Comparison of ENCODE assay signal across 25 cellular contexts in the genomic region with DNA sequence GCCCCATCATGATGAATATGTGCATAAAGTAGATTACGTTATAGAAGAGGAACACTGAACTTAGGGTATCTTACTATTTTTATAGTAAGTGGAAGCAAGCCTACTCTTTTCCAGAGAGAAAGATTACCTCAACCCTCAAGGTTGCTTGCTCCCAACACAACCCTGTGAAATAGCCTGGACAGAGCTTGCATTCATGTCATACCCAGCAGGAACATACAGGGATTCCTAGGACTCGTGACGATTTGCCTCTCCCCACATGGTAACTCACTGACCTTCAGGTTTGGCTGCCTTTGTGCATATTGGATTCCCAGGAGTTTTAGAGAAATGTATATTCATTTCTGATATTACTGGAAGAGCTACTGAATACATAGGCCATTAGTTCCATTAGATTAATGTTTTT.
"Had no signal": no experiment of that assay in that cellular context is flagged by ENCODE, and none has a peak within 500 bp of the region (broad histone marks: within the 10 kb centered on the region; RNA-seq: fewer than 3 reads in every experiment).

No MANE protein-coding gene starts in this region.

- H3K27ac ChIP-seq: colonic mucosa, coronary artery, dorsolateral prefrontal cortex, epithelial cell of prostate, esophagus muscularis mucosa, esophagus squamous epithelium, foreskin keratinocyte, gastrocnemius medialis, gastroesophageal sphincter, heart left ventricle, heart right ventricle had no signal

- H3K4me3 ChIP-seq: colonic mucosa, coronary artery, dorsolateral prefrontal cortex, esophagus muscularis mucosa, esophagus squamous epithelium, gastrocnemius medialis, gastroesophageal sphincter, heart left ventricle, heart right ventricle had no signal

- H3K9me3 Mint-ChIP-seq: dendritic cell treated with granulocyte-macrophage colony-stimulating factor and Interleukin-4, amounts not matched to agents 40 ng/mL and 50 ng/mL, for 4 days; effector memory CD8-positive, alpha-beta T cell; endodermal cell had no signal

- H3K4me1 ChIP-seq: colonic mucosa, esophagus muscularis mucosa, esophagus squamous epithelium, foreskin keratinocyte, gastrocnemius medialis, gastroesophageal sphincter, heart right ventricle had no signal

- H3K4me3 Mint-ChIP-seq: dendritic cell treated with granulocyte-macrophage colony-stimulating factor and Interleukin-4, amounts not matched to agents 40 ng/mL and 50 ng/mL, for 4 days; effector memory CD8-positive, alpha-beta T cell; endodermal cell had no signal

- DNase-seq: colonic mucosa; cortex of kidney; dermis blood vessel endothelial cell; dorsolateral prefrontal cortex; effector CD4-positive, alpha-beta T cell; effector CD8-positive, alpha-beta T cell; effector memory CD4-positive, alpha-beta T cell; effector memory CD8-positive, alpha-beta T cell; endodermal cell; erythroblast; esophagus squamous epithelium; foreskin fibroblast; foreskin keratinocyte; foreskin melanocyte; gastrocnemius medialis; glutamatergic neuron; head of caudate nucleus; heart left ventricle; heart right ventricle had no signal

- H3K36me3 ChIP-seq: colonic mucosa had no signal

- H3K27me3 ChIP-seq: colonic mucosa, dorsolateral prefrontal cortex, esophagus muscularis mucosa, esophagus squamous epithelium, foreskin keratinocyte, gastrocnemius medialis, gastroesophageal sphincter, heart left ventricle, heart right ventricle had no signal

- H3K27me3 Mint-ChIP-seq: dendritic cell treated with granulocyte-macrophage colony-stimulating factor and Interleukin-4, amounts not matched to agents 40 ng/mL and 50 ng/mL, for 4 days; effector memory CD8-positive, alpha-beta T cell had no signal

- ATAC-seq: esophagus mucosa, foreskin keratinocyte, gastrocnemius medialis, gastroesophageal sphincter had no signal

- H3K27ac Mint-ChIP-seq: dendritic cell treated with granulocyte-macrophage colony-stimulating factor and Interleukin-4, amounts not matched to agents 40 ng/mL and 50 ng/mL, for 4 days; endodermal cell had no signal

- H3K9me3 ChIP-seq: colonic mucosa, esophagus muscularis mucosa, esophagus squamous epithelium, gastrocnemius medialis, gastroesophageal sphincter, heart left ventricle, heart right ventricle had no signal

- H3K4me1 Mint-ChIP-seq: endodermal cell had no signal
